In genomic region chr21:40128891-40129290, GRCh38 we compare ENCODE assay signal across 30 cellular contexts.
"Had no signal": no experiment of that assay in that cellular context is flagged by ENCODE, and none has a peak within 500 bp of the region (broad histone marks: within the 10 kb centered on the region; RNA-seq: fewer than 3 reads in every experiment).

No MANE protein-coding gene starts in this region.

- H3K27ac ChIP-seq: left lung, lower lobe of right lung, neural progenitor cell, neutrophil, ovary, prostate gland, skin epidermis, stomach, testis, thyroid gland, transverse colon, upper lobe of left lung, vagina had no signal

- H3K4me3 Mint-ChIP-seq: mesothelial cell of epicardium; naive B cell; natural killer cell; nephron progenitor cell; neural progenitor cell; stimulated activated naive B cell treated with anti-CD40 and anti-IgM and Interleukin-4, amounts not matched to agents 10 μg/mL and 1 μg/mL and 100 μg/mL, for 72 hours had no signal

- H3K27me3 ChIP-seq: neural progenitor cell, neutrophil, ovary, testis, thyroid gland, transverse colon, upper lobe of left lung, vagina had no signal

- ATAC-seq: left colon; left lung; lower lobe of right lung; natural killer cell; right cardiac atrium; sciatic nerve; stimulated activated naive B cell treated with anti-CD40 and anti-IgM and Interleukin-4, amounts not matched to agents 10 μg/mL and 1 μg/mL and 100 μg/mL, for 72 hours; stimulated activated naive CD8-positive, alpha-beta T cell treated with anti-CD3 and anti-CD28 coated beads, Interleukin-15, Interleukin-2, amounts not matched to agents 100 U/mL and 50 U/mL, for 24 hours had no signal

- H3K4me1 ChIP-seq: left lung, lower lobe of right lung, neural progenitor cell, prostate gland, stomach, testis, thyroid gland, transverse colon, upper lobe of left lung, vagina had no signal

- H3K36me3 ChIP-seq: left lung, lower lobe of right lung, neural progenitor cell, neutrophil, ovary, prostate gland, stomach, thyroid gland, transverse colon, upper lobe of left lung, vagina had no signal

- H3K4me3 ChIP-seq: left lung, lower lobe of right lung, neural progenitor cell, ovary, prostate gland, skin epidermis, stomach, testis, thyroid gland, transverse colon, upper lobe of left lung, vagina had no signal

- DNase-seq: hypothalamus; islet precursor cell; left colon; left lung; lower lobe of right lung; mesendoderm; naive B cell; natural killer cell; nephron progenitor cell; ovary; retina; right cardiac atrium; stimulated activated CD4-positive, alpha-beta T cell treated with anti-CD3 and anti-CD28 coated beads, Interleukin-12 subunit alpha, Interleukin-12 subunit beta, amount 100 ng/mL, for 4 hours; stimulated activated CD4-positive, alpha-beta T cell treated with anti-CD3 and anti-CD28 coated beads, Interleukin-15, amount 100 ng/mL, for 24 hours; stimulated activated CD4-positive, alpha-beta T cell treated with anti-CD3 and anti-CD28 coated beads, Interleukin-2, amount 100 ng/mL, for 24 hours; stimulated activated CD4-positive, alpha-beta T cell treated with anti-CD3 and anti-CD28 coated beads, Interleukin-4, amount 100 ng/mL, for 1 hour; stimulated activated naive B cell treated with anti-CD40 and anti-IgM and Interleukin-4, amounts not matched to agents 10 μg/mL and 1 μg/mL and 100 μg/mL, for 72 hours; stimulated activated naive CD8-positive, alpha-beta T cell treated with anti-CD3 and anti-CD28 coated beads, Interleukin-15, Interleukin-2, amounts not matched to agents 100 U/mL and 50 U/mL, for 24 hours; stomach; testis; thyroid gland; transverse colon; upper lobe of left lung had no signal

- H3K27ac Mint-ChIP-seq: mesothelial cell of epicardium; naive B cell; natural killer cell; nephron progenitor cell; neural progenitor cell; stimulated activated naive B cell treated with anti-CD40 and anti-IgM and Interleukin-4, amounts not matched to agents 10 μg/mL and 1 μg/mL and 100 μg/mL, for 72 hours had no signal

- H3K4me1 Mint-ChIP-seq: mesothelial cell of epicardium; naive B cell; natural killer cell; nephron progenitor cell; stimulated activated naive B cell treated with anti-CD40 and anti-IgM and Interleukin-4, amounts not matched to agents 10 μg/mL and 1 μg/mL and 100 μg/mL, for 72 hours had no signal

- H3K36me3 Mint-ChIP-seq: mesothelial cell of epicardium; naive B cell; natural killer cell; neural progenitor cell; stimulated activated naive B cell treated with anti-CD40 and anti-IgM and Interleukin-4, amounts not matched to agents 10 μg/mL and 1 μg/mL and 100 μg/mL, for 72 hours had no signal
